ENCODE assay signal across 8 cellular contexts in the genomic region with DNA sequence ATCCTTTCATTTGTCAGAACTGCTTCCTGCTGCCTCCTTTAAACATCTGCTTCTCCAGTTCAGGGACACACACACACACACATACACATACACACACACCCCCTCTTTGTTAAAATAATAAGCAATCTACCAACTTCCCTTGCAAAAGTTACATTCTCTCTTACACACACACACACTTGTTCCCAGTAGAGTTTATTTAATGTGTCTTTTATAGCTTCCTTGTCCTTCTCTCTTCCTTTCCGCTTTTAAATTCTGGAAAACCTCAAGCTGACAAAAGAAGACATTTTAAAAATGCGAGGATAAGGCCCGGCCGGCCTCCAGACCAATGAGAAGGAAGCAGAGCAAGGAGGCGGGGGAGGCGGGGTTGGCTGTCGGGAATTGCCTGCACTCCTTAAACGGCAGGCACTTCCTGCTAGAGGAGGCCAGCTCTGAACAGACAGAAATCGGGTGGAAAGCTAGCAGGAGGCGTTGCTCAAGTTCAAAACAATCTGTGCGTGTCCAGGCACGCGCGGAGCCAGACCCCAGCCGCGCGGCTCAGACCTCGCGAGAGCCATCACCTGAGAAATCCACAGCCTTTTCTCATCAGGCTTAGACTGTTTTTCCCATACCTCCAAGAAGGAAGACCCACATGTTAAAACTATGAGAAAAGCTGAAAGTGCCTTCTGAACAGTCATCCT.
DNase-seq lines count a peak whose midpoint lies in the region; TF ChIP-seq lines count a peak whose summit lies in the region.

No MANE protein-coding gene starts in this region.

- H3K27me3 Mint-ChIP-seq in neural progenitor cell (ENCODE audit: insufficient read depth, low read depth): no peaks in the 10 kb centered on the region

- peak overlapping the region; percentile 82 for H3K4me3 Mint-ChIP-seq in neural progenitor cell

- H3K4me3 ChIP-seq in GM23248 (peak overlapping the region; percentile 71), LNCaP clone FGC (ENCODE audit: low read depth, low read length) (0 out of 2 replicates have a peak overlapping the region, but pooled peaks have one; percentile 12), SJCRH30 (peak overlapping the region; percentile 58), neural progenitor cell (peak overlapping the region; percentile 37), stomach smooth muscle (ENCODE audit: low read length in 2 of 2) (peak overlapping the region; percentile 67 to 72)

- peaks cover 59% of the 10 kb centered on the region for H3K4me1 ChIP-seq in GM23248 (ENCODE audit: insufficient read depth)
- H3K4me1 ChIP-seq in SJCRH30: no peaks in the 10 kb centered on the region; the same call in 1 of the 2 replicates
- peaks cover 38% of the 10 kb centered on the region for H3K4me1 ChIP-seq in neural progenitor cell
- peaks cover 3% of the 10 kb centered on the region for H3K4me1 ChIP-seq in stomach smooth muscle (ENCODE audit: control insufficient read depth, insufficient read depth, low read length)

- peaks cover 50% of the 10 kb centered on the region for H3K4me1 Mint-ChIP-seq in neural progenitor cell

- H4K20me1 ChIP-seq in GM23248 (ENCODE audit: insufficient read depth): no peaks in the 10 kb centered on the region
- H4K20me1 ChIP-seq in neural progenitor cell (ENCODE audit: low read depth): no peaks in the 10 kb centered on the region

- no peaks in the 10 kb centered on the region for H3K9me3 Mint-ChIP-seq in neural progenitor cell

- in situ Hi-C loops in GM23248 (cut with MboI): no loop called here

- DNase-seq in Daoy (ENCODE audit: low read depth) (peak; percentile 96), GM23248 (peak; percentile 98), LNCaP clone FGC (ENCODE audit: low read depth) (peak; percentile 75), SJCRH30 (peak; percentile 94), foreskin melanocyte (peak; percentile 97), neural progenitor cell (ENCODE audit: low spot score) (peak; percentile 87)
- peak; percentile 22 to 56 (median 28) for DNase-seq in activated naive CD4-positive, alpha-beta T cell (lab: John Stamatoyannopoulos, UW)

- H3K27ac ChIP-seq in GM23248 (peak overlapping the region; percentile 93), SJCRH30 (peak overlapping the region; percentile 76), neural progenitor cell (no peak overlapping the region), stomach smooth muscle (ENCODE audit: low read length) (peak overlapping the region; percentile 58)

- 0 to 2% methylated on average over 19 of the region's 19 CpGs for WGBS in GM23248 (ENCODE audit: low coverage in 1 of 2, low lambda C conversion rate in 2 of 2, missing lambda C conversion rate in 2 of 2), 2 experiments

- peak overlapping the region; percentile 82 for H3K9ac ChIP-seq in GM23248
- no peak overlapping the region for H3K9ac ChIP-seq in neural progenitor cell
- peak overlapping the region; percentile 52 to 66 for H3K9ac ChIP-seq in stomach smooth muscle (ENCODE audit: low read length in 2 of 2)

- no peaks in the 10 kb centered on the region for H3K36me3 Mint-ChIP-seq in neural progenitor cell

- H3K9me3 ChIP-seq in GM23248 (ENCODE audit: low read depth) (no peaks in the 10 kb centered on the region), SJCRH30 (replicated peaks) (no peaks in the 10 kb centered on the region), neural progenitor cell (ENCODE audit: low read depth) (no peaks in the 10 kb centered on the region), stomach smooth muscle (ENCODE audit: control insufficient read depth in 2 of 2, low read length in 2 of 2) (no peaks in the 10 kb centered on the region)

- no peak for TF ChIP-seq CTCF in LNCaP clone FGC (IDR thresholded peaks at IDR 0.05; ENCODE audit: control insufficient read depth, extremely low read depth, insufficient read depth)
- no peak for TF ChIP-seq CTCF in neural progenitor cell (IDR thresholded peaks at IDR 0.05)

- H3K9me2 ChIP-seq in GM23248 (ENCODE audit: insufficient read depth): no peaks in the 10 kb centered on the region

- H3F3A ChIP-seq in GM23248 (ENCODE audit: insufficient read depth): peaks cover 77% of the 10 kb centered on the region
- H3F3A ChIP-seq in neural progenitor cell (ENCODE audit: low read depth): peaks cover 12% of the 10 kb centered on the region

- H3K27ac Mint-ChIP-seq in neural progenitor cell: peak overlapping the region; percentile 100

- H2AFZ ChIP-seq in GM23248 (peak overlapping the region; percentile 63), neural progenitor cell (replicated peaks) (peak overlapping the region; percentile 97)

- H3K27me3 ChIP-seq in GM23248 (replicated peaks; ENCODE audit: insufficient read depth) (no peaks in the 10 kb centered on the region), SJCRH30 (no peaks in the 10 kb centered on the region), neural progenitor cell (no peaks in the 10 kb centered on the region), stomach smooth muscle (ENCODE audit: control insufficient read depth in 1 of 2, insufficient read depth in 2 of 2, low read length in 2 of 2) (no peaks in the 10 kb centered on the region)

- H3K79me2 ChIP-seq in GM23248 (ENCODE audit: insufficient read depth) (peaks cover 94% of the 10 kb centered on the region), neural progenitor cell (ENCODE audit: low read depth) (no peaks in the 10 kb centered on the region)

- H3K36me3 ChIP-seq in GM23248 (ENCODE audit: low read depth) (no peaks in the 10 kb centered on the region), SJCRH30 (no peaks in the 10 kb centered on the region), neural progenitor cell (no peaks in the 10 kb centered on the region), stomach smooth muscle (ENCODE audit: control insufficient read depth in 2 of 2, insufficient read depth in 2 of 2, low read length in 2 of 2) (no peaks in the 10 kb centered on the region)

- H3K4me2 ChIP-seq in GM23248 (ENCODE audit: unreplicated experiment) (peak overlapping the region; percentile 82), neural progenitor cell (peak overlapping the region; percentile 77)

Comparison
In these comparisons a context has a peak if more than half of its experiments do, and no peak if none do; other contexts are left out.
1. DNase-seq: peak in every context shown above with its lines; median percentile 98 in GM23248; 97 in foreskin melanocyte; 96 in Daoy; 94 in SJCRH30; 87 in neural progenitor cell; 75 in LNCaP clone FGC; 28 in activated naive CD4-positive, alpha-beta T cell.
2. H3K4me3 ChIP-seq: peak in every context shown above with its lines; median percentile 71 in GM23248; 70 in stomach smooth muscle; 58 in SJCRH30; 37 in neural progenitor cell; 12 in LNCaP clone FGC.